Comparison of ENCODE assay signal across 8 cellular contexts in the genomic region with DNA sequence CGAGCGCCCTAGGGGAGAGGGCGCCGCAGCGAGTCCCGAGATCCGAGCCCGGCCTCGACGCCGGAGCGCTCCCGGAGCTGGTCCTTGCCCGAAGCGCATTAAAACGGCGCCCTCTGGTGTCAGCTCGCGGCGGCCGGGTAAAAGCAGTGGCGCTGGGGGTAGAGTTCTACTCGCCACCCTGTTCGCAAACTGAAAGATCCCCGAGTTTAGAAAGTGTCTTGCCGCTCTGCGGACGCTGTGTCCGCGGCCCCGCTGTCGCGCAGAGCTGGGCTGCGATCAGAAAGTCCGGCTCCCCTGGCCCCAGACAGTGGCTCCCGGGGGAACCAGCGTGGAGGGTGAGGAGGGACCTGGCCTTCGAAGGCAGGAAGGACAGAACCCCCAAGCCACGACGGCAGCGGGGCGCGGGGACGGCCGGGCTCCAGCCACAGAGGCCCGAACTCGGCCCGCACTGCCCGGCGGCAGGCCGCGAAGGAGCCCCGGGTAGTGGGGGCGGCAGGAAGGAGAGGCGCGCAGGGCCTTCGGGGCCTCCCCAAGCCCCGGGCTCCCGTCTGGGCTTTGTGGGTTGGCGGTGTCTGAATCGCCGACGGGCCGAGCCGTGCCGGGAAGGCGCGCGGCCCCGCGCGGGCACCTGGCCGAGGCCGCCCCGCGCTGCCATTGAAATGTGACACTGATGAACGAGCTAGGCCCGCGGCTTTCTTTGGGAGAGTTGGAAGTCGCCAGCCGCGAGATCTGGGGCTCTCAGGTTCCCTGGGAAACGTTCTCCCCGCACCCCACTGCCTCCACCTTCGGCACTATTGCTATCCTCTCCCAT. TPM values are rescaled to one million over a fixed set of nuclear protein-coding genes. Genes with fewer than 3 reads are reported as not detected.
A peak's percentile ranks its signal among the peaks of the same experiment; 100 is the strongest.
DNase-seq lines count a peak whose midpoint lies in the region; ATAC-seq and TF ChIP-seq lines count a peak whose summit lies in the region.

No MANE protein-coding gene starts in this region.

- no peaks in the 10 kb centered on the region for H3K79me2 ChIP-seq in smooth muscle cell (ENCODE audit: low read depth)

- peaks cover 2 to 13% (median 9%) of the 10 kb centered on the region in 3 donors for H3K27me3 Mint-ChIP-seq in immature natural killer cell (ENCODE audit: low read depth in 3 of 3)

- no peak overlapping the region for H3K27ac ChIP-seq in smooth muscle cell (ENCODE audit: low read depth)

- H3K9me3 ChIP-seq in BE2C = no peaks in the 10 kb centered on the region
- H3K9me3 ChIP-seq in smooth muscle cell (replicated peaks; ENCODE audit: low read depth) = no peaks in the 10 kb centered on the region

- peak overlapping the region in 1 of 6 donors; percentile 42 for H3K27ac Mint-ChIP-seq in immature natural killer cell

- TF ChIP-seq CTCF in BE2C (IDR thresholded peaks at IDR 0.05; ENCODE audit: low read depth, low read length) = peak; percentile 33
- peak; percentile 81 for TF ChIP-seq CTCF in cardiac fibroblast (IDR thresholded peaks at IDR 0.05; ENCODE audit: low read depth, low read length)
- peak; percentile 81 for TF ChIP-seq CTCF in smooth muscle cell (IDR thresholded peaks at IDR 0.05; ENCODE audit: borderline replicate concordance, insufficient read depth, poor library complexity, severe bottlenecking)

- peak overlapping the region; percentile 92 for H3K4me2 ChIP-seq in smooth muscle cell

- H3K4me1 ChIP-seq in BE2C = no peaks in the 10 kb centered on the region
- H3K4me1 ChIP-seq in smooth muscle cell (ENCODE audit: low read depth) = no peaks in the 10 kb centered on the region

- peak overlapping the region; percentile 100 for H2AFZ ChIP-seq in smooth muscle cell (ENCODE audit: low read depth)

- no peaks in the 10 kb centered on the region for H3K36me3 Mint-ChIP-seq in immature natural killer cell

- no peaks in the 10 kb centered on the region for H3F3A ChIP-seq in smooth muscle cell (ENCODE audit: low read depth)

- H3K4me3 ChIP-seq in BE2C (ENCODE audit: low read depth, low read length) = no peak overlapping the region
- peak overlapping the region; percentile 45 to 55 for H3K4me3 ChIP-seq in cardiac fibroblast (replicated peaks in 1 of 2; ENCODE audit: low read depth in 2 of 2, low read length in 2 of 2)
- peak overlapping the region; percentile 59 for H3K4me3 ChIP-seq in smooth muscle cell

- H3K4me3 Mint-ChIP-seq in immature natural killer cell = peak overlapping the region; percentile 72 to 87 (median 78)

- H3K36me3 ChIP-seq in BE2C (no peaks in the 10 kb centered on the region), smooth muscle cell (ENCODE audit: low read depth) (no peaks in the 10 kb centered on the region)

- 6% methylated on average over 79 of the region's 85 CpGs for WGBS in smooth muscle cell (ENCODE audit: low lambda C conversion rate)

- peak; percentile 34 for DNase-seq in BE2C
- DNase-seq in NAMALWA (ENCODE audit: low spot score) = peak; percentile 55
- DNase-seq in activated CD4-positive, CD25-positive, alpha-beta regulatory T cell (lab: John Stamatoyannopoulos, UW) = peak; percentile 51 to 74 (median 59)
- peak; percentile 79 to 84 for DNase-seq in cardiac fibroblast (ENCODE audit: low read depth in 2 of 2)
- DNase-seq in immature natural killer cell = peak; percentile 72 to 77 (median 74)
- DNase-seq in smooth muscle cell (lab: John Stamatoyannopoulos, UW; ENCODE audit: unreplicated experiment) = peak; percentile 57
- no peak for DNase-seq in NCI-H1930 (lab: John Stamatoyannopoulos, UW)

- H3K27me3 ChIP-seq in BE2C (no peaks in the 10 kb centered on the region), smooth muscle cell (ENCODE audit: low read depth) (peaks cover 12% of the 10 kb centered on the region)

- no peaks in the 10 kb centered on the region for H3K9me3 Mint-ChIP-seq in immature natural killer cell

- H4K20me1 ChIP-seq in smooth muscle cell (ENCODE audit: low read depth) = no peaks in the 10 kb centered on the region

- peak overlapping the region; percentile 75 for H3K9ac ChIP-seq in smooth muscle cell (ENCODE audit: low read depth)

- ATAC-seq in GM21423 (IDR thresholded peaks at IDR 0.05; ENCODE audit: unreplicated experiment) = peak; percentile 73

- H3K4me1 Mint-ChIP-seq in immature natural killer cell = peaks cover 0 to 3% of the 10 kb centered on the region in 2 donors

RNA-seq across cellular contexts. Expression of a gene that starts 39.1 kb away (rescaled TPM):
- polyA plus RNA-seq in BE2C (2012; ENCODE audit: insufficient read depth, insufficient read length, low read depth) = 6.0 TPM
- polyA plus RNA-seq in immature natural killer cell (10 to 100 TPM in 1 of 3 donors, 1 to 10 TPM in 2; 1.7 to 11.5 (median 3.9) TPM), smooth muscle cell (5.0 and 7.6 TPM in 2 replicates)
- 5.4 and 6.2 TPM in 2 replicates for total RNA-seq in smooth muscle cell

Comparison
In these comparisons a context has a peak if more than half of its experiments do, and no peak if none do; other contexts are left out.
1. DNase-seq: peak in BE2C (single experiment), NAMALWA (single experiment), activated CD4-positive, CD25-positive, alpha-beta regulatory T cell (4 of 4), cardiac fibroblast (2 of 2), immature natural killer cell (3 of 3) and smooth muscle cell (single experiment); none in NCI-H1930 (0 of 2).
2. Peak in every context shown above with its lines, with median percentiles within 50 percentile points of each other: CTCF ChIP-seq.